In the genomic region with DNA sequence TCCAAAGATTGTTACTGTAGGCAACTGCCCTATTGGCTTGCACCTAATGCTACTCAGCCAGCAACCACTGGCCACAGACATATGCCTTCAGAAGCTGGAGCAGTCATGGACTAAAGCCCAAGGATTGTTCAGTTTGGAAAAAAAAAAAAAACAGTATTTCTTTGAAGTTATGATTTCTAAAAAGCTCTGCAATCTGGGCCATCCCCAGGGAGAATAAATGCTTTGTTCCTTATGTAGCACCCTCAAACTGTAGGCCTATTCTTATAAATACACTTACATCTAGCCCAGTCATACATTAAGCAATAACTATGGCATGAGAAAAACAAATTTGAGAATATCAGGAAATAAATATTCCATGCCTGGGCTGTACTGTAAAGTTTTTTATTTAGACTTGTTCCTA, we compare ENCODE assay signal across 29 cellular contexts.
"Had no signal": no experiment of that assay in that cellular context is flagged by ENCODE, and none has a peak within 500 bp of the region (broad histone marks: within the 10 kb centered on the region; RNA-seq: fewer than 3 reads in every experiment).

No MANE protein-coding gene starts in this region.

- H3K4me3 ChIP-seq: adrenal gland, cardiac muscle cell, SK-N-MC had no signal

- H3K27me3 ChIP-seq: adrenal gland, cardiac muscle cell had no signal

- H3K9me3 ChIP-seq: adrenal gland had no signal

- H3K4me3 Mint-ChIP-seq: activated CD4-positive, alpha-beta memory T cell treated with anti-CD3 and anti-CD28 coated beads, Interleukin-2, amount 10 ng/mL, durations not matched to agents 7 days and 5 days; activated naive CD8-positive, alpha-beta T cell treated with anti-CD3 and anti-CD28 coated beads, Interleukin-2, amount 10 ng/mL, durations not matched to agents 7 days and 5 days; brain; T-cell had no signal

- H3K4me1 Mint-ChIP-seq: activated CD4-positive, alpha-beta memory T cell treated with anti-CD3 and anti-CD28 coated beads, Interleukin-2, amount 10 ng/mL, durations not matched to agents 7 days and 5 days; activated naive CD8-positive, alpha-beta T cell treated with anti-CD3 and anti-CD28 coated beads, Interleukin-2, amount 10 ng/mL, durations not matched to agents 7 days and 5 days; brain; T-cell had no signal

- ATAC-seq: Panc1, Right ventricle myocardium inferior, T-cell had no signal

- H3K27ac Mint-ChIP-seq: activated CD4-positive, alpha-beta memory T cell treated with anti-CD3 and anti-CD28 coated beads, Interleukin-2, amount 10 ng/mL, durations not matched to agents 7 days and 5 days; activated naive CD8-positive, alpha-beta T cell treated with anti-CD3 and anti-CD28 coated beads, Interleukin-2, amount 10 ng/mL, durations not matched to agents 7 days and 5 days; brain; T-cell had no signal

- DNase-seq: activated CD4-positive, alpha-beta memory T cell treated with anti-CD3 and anti-CD28 coated beads, Interleukin-2, amount 10 ng/mL, durations not matched to agents 7 days and 5 days; activated CD4-positive, alpha-beta T cell treated with anti-CD3 and anti-CD28 coated beads, Interleukin-2, amount 50 U/mL, for 1 hour; activated CD4-positive, CD25-positive, alpha-beta regulatory T cell; activated CD8-positive, alpha-beta memory T cell treated with anti-CD3 and anti-CD28 coated beads, Interleukin-2, amount 50 U/mL, for 48 hours; activated naive CD4-positive, alpha-beta T cell treated with anti-CD3 and anti-CD28 coated beads, Interleukin-2, amount 50 U/mL, for 16 hours; activated naive CD8-positive, alpha-beta T cell treated with anti-CD3 and anti-CD28 coated beads, Interleukin-2, amount 10 ng/mL, durations not matched to agents 7 days and 5 days; activated T-cell treated with anti-CD3 and anti-CD28 coated beads, Interleukin-2, amount 50 U/mL, for 1 hour; adrenal gland; anterior cingulate cortex; Kasumi-1; KBM-7; NCI-H1092; NCI-H1417; NCI-H1930; NCI-H2171; NCI-H226; NCI-H510A; NK-92 treated with Interleukin-12 subunit alpha and Interleukin-12 subunit beta, amount 100 ng/mL, for 24 hours; OCI-M1; RPMI8226; T-cell; T-helper 2 cell; T1000 had no signal

- H3K27ac ChIP-seq: adrenal gland, cardiac muscle cell, SK-N-MC, VCaP had no signal

- H3K36me3 ChIP-seq: adrenal gland, cardiac muscle cell had no signal

- H3K27me3 Mint-ChIP-seq: activated CD4-positive, alpha-beta memory T cell treated with anti-CD3 and anti-CD28 coated beads, Interleukin-2, amount 10 ng/mL, durations not matched to agents 7 days and 5 days; activated naive CD8-positive, alpha-beta T cell treated with anti-CD3 and anti-CD28 coated beads, Interleukin-2, amount 10 ng/mL, durations not matched to agents 7 days and 5 days; T-cell had no signal

- H3K36me3 Mint-ChIP-seq: activated naive CD8-positive, alpha-beta T cell treated with anti-CD3 and anti-CD28 coated beads, Interleukin-2, amount 10 ng/mL, durations not matched to agents 7 days and 5 days; brain; T-cell had no signal

- H3K4me1 ChIP-seq: adrenal gland had no signal
